ENCODE assay signal across 39 cellular contexts in genomic region chr19:56808717-56809392, GRCh38. TPM values are rescaled to one million over a fixed set of nuclear protein-coding genes. Genes with fewer than 3 reads are reported as not detected.
"Had no signal": no experiment of that assay in that cellular context is flagged by ENCODE, and none has a peak within 500 bp of the region (broad histone marks: within the 10 kb centered on the region; RNA-seq: fewer than 3 reads in every experiment).

No MANE protein-coding gene starts in this region.

- H3K4me3 ChIP-seq: MG63 had no signal

- H3K36me3 ChIP-seq: MG63 had no signal

- H3K27me3 ChIP-seq: MG63 had no signal

- DNase-seq: Karpas-422, Kasumi-1, MG63, MM.1S, MV-4-11, NCI-H1048, NCI-H1092, NCI-H1092 treated with DMSO at 0.1 percent for 48 hours, NCI-H1105, NCI-H1105 treated with DMSO at 0.1 percent for 48 hours, NCI-H1417, NCI-H1417 treated with DMSO at 0.1 percent for 48 hours, NCI-H1436, NCI-H1436 treated with DMSO at 0.1 percent for 48 hours, NCI-H146, NCI-H1694, NCI-H1694 treated with DMSO at 0.1 percent for 48 hours, NCI-H187, NCI-H187 treated with DMSO at 0.1 percent for 48 hours, NCI-H1930, NCI-H2029, NCI-H2029 treated with DMSO at 0.1 percent for 48 hours, NCI-H2081, NCI-H2081 treated with DMSO at 0.1 percent for 48 hours, NCI-H2107, NCI-H2171, NCI-H2171 treated with DMSO at 0.1 percent for 48 hours, NCI-H2227 treated with DMSO at 0.1 percent for 48 hours, NCI-H226, NCI-H345, NCI-H446, NCI-H446 treated with DMSO at 0.1 percent for 48 hours, NCI-H510A, NCI-H510A treated with DMSO at 0.1 percent for 48 hours, NCI-H524 had no signal

RNA-seq across cellular contexts. Expression of gene PEG3, which starts 31.7 kb away (rescaled TPM):
- total RNA-seq: LHCN-M2, MCF 10A had no signal

RNA-seq across cellular contexts. Expression of gene ZIM2, which starts 31.7 kb away (rescaled TPM):
- total RNA-seq: LHCN-M2, M059J, MCF 10A, NCI-H460 had no signal
